Comparison of ENCODE assay signal across 16 cellular contexts in genomic region chr9:72278959-72279358, GRCh38.
DNase-seq lines count a peak whose midpoint lies in the region; ATAC-seq and TF ChIP-seq lines count a peak whose summit lies in the region.
"Had no signal": no experiment of that assay in that cellular context is flagged by ENCODE, and none has a peak within 500 bp of the region (broad histone marks: within the 10 kb centered on the region; RNA-seq: fewer than 3 reads in every experiment).

No MANE protein-coding gene starts in this region.

- H3K27ac ChIP-seq in esophagus muscularis mucosa (replicated peaks in 1 of 4): no peak overlapping the region
- H3K27ac ChIP-seq: KMS-11, ovary, SJCRH30 had no signal

- no peak for TF ChIP-seq CTCF in esophagus muscularis mucosa (IDR thresholded peaks at IDR 0.05)
- no peak for TF ChIP-seq CTCF in foreskin fibroblast (IDR thresholded peaks at IDR 0.05; ENCODE audit: low read depth, low read length)

- no peak for DNase-seq in stimulated activated naive CD8-positive, alpha-beta T cell treated with anti-CD3 and anti-CD28 coated beads, Interleukin-15, Interleukin-2, amounts not matched to agents 100 U/mL and 50 U/mL, for 24 hours
- DNase-seq in esophagus muscularis mucosa (ENCODE audit: extremely low spot score) (no peak), foreskin fibroblast (no peak)
- DNase-seq: activated naive CD8-positive, alpha-beta T cell treated with anti-CD3 and anti-CD28 coated beads, Interleukin-2, amount 50 U/mL, for 24 hours; mammary epithelial cell; NCI-H187; ovary; SJCRH30; stimulated activated CD4-positive, alpha-beta T cell treated with anti-CD3 and anti-CD28 coated beads, Interleukin-12 subunit alpha, Interleukin-12 subunit beta, amount 100 ng/mL, for 4 hours; trophoblast cell had no signal

- no peaks in the 10 kb centered on the region for H3K27me3 ChIP-seq in esophagus muscularis mucosa
- H3K27me3 ChIP-seq: ovary, SJCRH30 had no signal

- no peaks in the 10 kb centered on the region for H3K36me3 ChIP-seq in esophagus muscularis mucosa
- H3K36me3 ChIP-seq: ovary, SJCRH30 had no signal

- H3K4me3 ChIP-seq in esophagus muscularis mucosa: no peak overlapping the region
- no peak overlapping the region for H3K4me3 ChIP-seq in foreskin fibroblast (ENCODE audit: low read depth in 1 of 2, low read length in 2 of 2)
- H3K4me3 ChIP-seq: ovary, SJCRH30 had no signal

- WGBS in esophagus muscularis mucosa: 96% methylated on average over 2 of the region's 2 CpGs

- TF ChIP-seq EP300 in esophagus muscularis mucosa (IDR thresholded peaks at IDR 0.05): no peak

- intact Hi-C loops in esophagus muscularis mucosa (cut with DNase I): no loop called here

- peaks cover 0 to 6% (median 0%) of the 10 kb centered on the region in 4 donors for H3K4me1 ChIP-seq in esophagus muscularis mucosa
- H3K4me1 ChIP-seq: SJCRH30 had no signal

- peak; percentile 92 for ATAC-seq in GM18498 (IDR thresholded peaks at IDR 0.05; ENCODE audit: unreplicated experiment)
- ATAC-seq in GM19452 (IDR thresholded peaks at IDR 0.05; ENCODE audit: unreplicated experiment): peak; percentile 62
- ATAC-seq in HG02678 (IDR thresholded peaks at IDR 0.05; ENCODE audit: unreplicated experiment): peak; percentile 87
- peak; percentile 69 for ATAC-seq in HG03354 (IDR thresholded peaks at IDR 0.05; ENCODE audit: poor library complexity, severe bottlenecking, unreplicated experiment)
- ATAC-seq in HG03520 (IDR thresholded peaks at IDR 0.05; ENCODE audit: unreplicated experiment): no peak
- ATAC-seq in stimulated activated naive CD8-positive, alpha-beta T cell treated with anti-CD3 and anti-CD28 coated beads, Interleukin-15, Interleukin-2, amounts not matched to agents 100 U/mL and 50 U/mL, for 24 hours: no peak
- ATAC-seq: activated naive CD8-positive, alpha-beta T cell treated with anti-CD3 and anti-CD28 coated beads, Interleukin-2, amount 50 U/mL, for 24 hours had no signal

- no peak for TF ChIP-seq POLR2A in esophagus muscularis mucosa (IDR thresholded peaks at IDR 0.05; ENCODE audit: low read depth)

- no peaks in the 10 kb centered on the region for H3K9me3 ChIP-seq in esophagus muscularis mucosa
- H3K9me3 ChIP-seq: ovary, SJCRH30 had no signal

Comparison
In these comparisons a context has a peak if more than half of its experiments do, and no peak if none do; other contexts are left out.
1. ATAC-seq: peak in GM18498 (single experiment), GM19452 (single experiment), HG02678 (single experiment) and HG03354 (single experiment); none in HG03520 (single experiment) and stimulated activated naive CD8-positive, alpha-beta T cell treated with anti-CD3 and anti-CD28 coated beads, Interleukin-15, Interleukin-2, amounts not matched to agents 100 U/mL and 50 U/mL, for 24 hours (single experiment).